ENCODE assay signal across 1 cellular context in genomic region chr3:59809016-59809415, GRCh38.
TF ChIP-seq lines count a peak whose summit lies in the region.

No MANE protein-coding gene starts in this region.

TF ChIP-seq in K562, 482 proteins besides CTCF, POLR2A, EP300 and RAD21 (continued from another document):
- TF ChIP-seq, protein P1, sequence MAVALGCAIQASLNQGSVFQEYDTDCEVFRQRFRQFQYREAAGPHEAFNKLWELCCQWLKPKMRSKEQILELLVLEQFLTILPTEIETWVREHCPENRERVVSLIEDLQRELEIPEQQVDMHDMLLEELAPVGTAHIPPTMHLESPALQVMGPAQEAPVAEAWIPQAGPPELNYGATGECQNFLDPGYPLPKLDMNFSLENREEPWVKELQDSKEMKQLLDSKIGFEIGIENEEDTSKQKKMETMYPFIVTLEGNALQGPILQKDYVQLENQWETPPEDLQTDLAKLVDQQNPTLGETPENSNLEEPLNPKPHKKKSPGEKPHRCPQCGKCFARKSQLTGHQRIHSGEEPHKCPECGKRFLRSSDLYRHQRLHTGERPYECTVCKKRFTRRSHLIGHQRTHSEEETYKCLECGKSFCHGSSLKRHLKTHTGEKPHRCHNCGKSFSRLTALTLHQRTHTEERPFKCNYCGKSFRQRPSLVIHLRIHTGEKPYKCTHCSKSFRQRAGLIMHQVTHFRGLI (CRISPR knock-in tag; IDR thresholded peaks at IDR 0.05): no peak
- TF ChIP-seq, protein P2, sequence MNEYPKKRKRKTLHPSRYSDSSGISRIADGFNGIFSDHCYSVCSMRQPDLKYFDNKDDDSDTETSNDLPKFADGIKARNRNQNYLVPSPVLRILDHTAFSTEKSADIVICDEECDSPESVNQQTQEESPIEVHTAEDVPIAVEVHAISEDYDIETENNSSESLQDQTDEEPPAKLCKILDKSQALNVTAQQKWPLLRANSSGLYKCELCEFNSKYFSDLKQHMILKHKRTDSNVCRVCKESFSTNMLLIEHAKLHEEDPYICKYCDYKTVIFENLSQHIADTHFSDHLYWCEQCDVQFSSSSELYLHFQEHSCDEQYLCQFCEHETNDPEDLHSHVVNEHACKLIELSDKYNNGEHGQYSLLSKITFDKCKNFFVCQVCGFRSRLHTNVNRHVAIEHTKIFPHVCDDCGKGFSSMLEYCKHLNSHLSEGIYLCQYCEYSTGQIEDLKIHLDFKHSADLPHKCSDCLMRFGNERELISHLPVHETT (CRISPR knock-in tag; conservative IDR thresholded peaks at IDR 0.05 in 1 of 2, IDR thresholded peaks at IDR 0.05 in 1 of 2): 0 out of 4 replicates have a peak, but pooled peaks of 1 of the 2 experiments have one; percentile 12
- TF ChIP-seq ZNF124 (CRISPR knock-in tag; IDR thresholded peaks at IDR 0.05) (no peak), SAFB (IDR thresholded peaks at IDR 0.05; ENCODE audit: borderline replicate concordance, low read depth, low read length) (no peak), FOSL1 (tag; conservative IDR thresholded peaks at IDR 0.05) (peak; percentile 63), ZNF175 (CRISPR knock-in tag; IDR thresholded peaks at IDR 0.05; ENCODE audit: low read depth) (peak; percentile 67; the same call in 1 of the 2 replicates), CAMTA2 (CRISPR knock-in tag; conservative IDR thresholded peaks at IDR 0.05) (no peak)
